12 cellular contexts compared by ENCODE assay signal in genomic region chr22:37302617-37303555, GRCh38. TPM values are rescaled to one million over a fixed set of nuclear protein-coding genes. Genes with fewer than 3 reads are reported as not detected.
DNase-seq lines count a peak whose midpoint lies in the region; ATAC-seq, FAIRE-seq and TF ChIP-seq lines count a peak whose summit lies in the region.
"Had no signal": no experiment of that assay in that cellular context is flagged by ENCODE, and none has a peak within 500 bp of the region (broad histone marks: within the 10 kb centered on the region; RNA-seq: fewer than 3 reads in every experiment).

No MANE protein-coding gene starts in this region.

- H3K4me1 Mint-ChIP-seq in CD4-positive, alpha-beta memory T cell, result peaks cover 61 to 96% (median 78%) of the 10 kb centered on the region in 4 donors
- peaks cover 97% of the 10 kb centered on the region for H3K4me1 Mint-ChIP-seq in activated CD4-positive, alpha-beta memory T cell treated with anti-CD3 and anti-CD28 coated beads, Interleukin-2, amount 10 ng/mL, durations not matched to agents 7 days and 5 days

- no peaks in the 10 kb centered on the region for H3K9me3 Mint-ChIP-seq in CD4-positive, alpha-beta memory T cell
- no peaks in the 10 kb centered on the region for H3K9me3 Mint-ChIP-seq in activated CD4-positive, alpha-beta memory T cell treated with anti-CD3 and anti-CD28 coated beads, Interleukin-2, amount 10 ng/mL, durations not matched to agents 7 days and 5 days

- TF ChIP-seq CTCF in A549 (IDR thresholded peaks at IDR 0.05) (no peak), fibroblast of lung (conservative IDR thresholded peaks at IDR 0.05 in 1 of 2, IDR thresholded peaks at IDR 0.05 in 1 of 2; ENCODE audit: low read depth in 1 of 2, low read length in 2 of 2) (no peak), PC-9 (conservative IDR thresholded peaks at IDR 0.05) (no peak)

- H3K4me2 ChIP-seq in A549, result peak overlapping the region; percentile 65; the same call in 2 of the 3 replicates
- no peak overlapping the region for H3K4me2 ChIP-seq in fibroblast of lung (ENCODE audit: extremely low read depth, insufficient read depth, low read length)
- H3K4me2 ChIP-seq in PC-9, result no peak overlapping the region

- POLR2A ChIA-PET in A549 (lab: Yijun Ruan, JAX), result no interaction called here
- POLR2A ChIA-PET in CD4-positive, alpha-beta memory T cell (lab: Charles Lee; ENCODE audit: partially characterized antibody), result interaction anchor here (0.7 to 4.6 kb wide), 4 partner anchors 10 to 26 kb away, joined by 3 to 35 read pairs (median 3); no protein-coding TSS in a partner anchor
- POLR2A ChIA-PET in activated CD4-positive, alpha-beta memory T cell treated with anti-CD3 and anti-CD28 coated beads, Interleukin-2, amount 10 ng/mL, durations not matched to agents 7 days and 5 days (lab: Charles Lee), result interaction anchor here (1.2 to 8.2 kb wide), 4 partner anchors 19 to 61 kb away, joined by 3 to 80 read pairs (median 8); partner anchors contain the start of genes CYTH4 and RAC2
- POLR2A ChIA-PET in PC-9 (lab: Charles Lee; ENCODE audit: unreplicated experiment), result no interaction called here

- no peaks in the 10 kb centered on the region for H3K27me3 Mint-ChIP-seq in CD4-positive, alpha-beta memory T cell
- H3K27me3 Mint-ChIP-seq in activated CD4-positive, alpha-beta memory T cell treated with anti-CD3 and anti-CD28 coated beads, Interleukin-2, amount 10 ng/mL, durations not matched to agents 7 days and 5 days, result no peaks in the 10 kb centered on the region

- TF ChIP-seq EP300 in A549 (IDR thresholded peaks at IDR 0.05), result no peak

- no peak overlapping the region for H3K9ac ChIP-seq in fibroblast of lung (ENCODE audit: insufficient read depth, low read length)

- peaks cover 45 to 68% of the 10 kb centered on the region in 2 donors for H3K36me3 Mint-ChIP-seq in CD4-positive, alpha-beta memory T cell
- peaks cover 89% of the 10 kb centered on the region for H3K36me3 Mint-ChIP-seq in activated CD4-positive, alpha-beta memory T cell treated with anti-CD3 and anti-CD28 coated beads, Interleukin-2, amount 10 ng/mL, durations not matched to agents 7 days and 5 days (ENCODE audit: low read depth)

- 95% methylated on average over 27 of the region's 31 CpGs for WGBS in A549 (ENCODE audit: missing lambda C conversion rate)

- H3K27me3 ChIP-seq in CD4-positive, alpha-beta memory T cell (ENCODE audit: insufficient read depth, low read length), result no peaks in the 10 kb centered on the region
- H3K27me3 ChIP-seq in fibroblast of lung (ENCODE audit: control insufficient read depth, insufficient read depth, low read length) (no peaks in the 10 kb centered on the region), PC-9 (ENCODE audit: insufficient read depth, low read depth) (no peaks in the 10 kb centered on the region)

- H3K4me3 Mint-ChIP-seq in CD4-positive, alpha-beta memory T cell, result no peak overlapping the region
- no peak overlapping the region for H3K4me3 Mint-ChIP-seq in activated CD4-positive, alpha-beta memory T cell treated with anti-CD3 and anti-CD28 coated beads, Interleukin-2, amount 10 ng/mL, durations not matched to agents 7 days and 5 days

- CTCF ChIA-PET in A549 (lab: Yijun Ruan, JAX), result interaction anchor here (1.4 to 3.2 kb wide), 3 partner anchors 14 to 155 kb away, joined by 3 to 13 read pairs (median 4); no protein-coding TSS in a partner anchor
- CTCF ChIA-PET in CD4-positive, alpha-beta memory T cell (lab: Charles Lee; ENCODE audit: partially characterized antibody), result interaction anchor here (1.0 to 2.4 kb wide), 2 partner anchors 11 to 41 kb away, joined by 3 to 10 read pairs; no protein-coding TSS in a partner anchor
- CTCF ChIA-PET in activated CD4-positive, alpha-beta memory T cell treated with anti-CD3 and anti-CD28 coated beads, Interleukin-2, amount 10 ng/mL, durations not matched to agents 7 days and 5 days (lab: Charles Lee), result no interaction called here
- CTCF ChIA-PET in PC-9 (lab: Charles Lee), result no interaction called here

- H3K27ac ChIP-seq in A549 (peak overlapping the region; percentile 79 to 93), fibroblast of lung (ENCODE audit: insufficient read depth, low read length) (peak overlapping the region; percentile 50), PC-9 (no peak overlapping the region)
- H3K27ac ChIP-seq in CD4-positive, alpha-beta memory T cell (ENCODE audit: low read depth, low read length), result peak overlapping the region; percentile 45

- no TSS peak for BruUV-seq in PC-9 (replicated peaks; lab: Mats Ljungman, UMichigan)

- no peaks in the 10 kb centered on the region for H3K79me2 ChIP-seq in fibroblast of lung (ENCODE audit: control insufficient read depth, insufficient read depth, low read length)
- H3K79me2 ChIP-seq in PC-9 (ENCODE audit: low read depth), result no peaks in the 10 kb centered on the region

- no peak for DNase-seq in A549 (ENCODE audit: low read depth in 1 of 2, low spot score in 1 of 2)
- DNase-seq in CD4-positive, alpha-beta memory T cell, result no peak
- DNase-seq in activated CD4-positive, alpha-beta memory T cell treated with anti-CD3 and anti-CD28 coated beads, Interleukin-2, amount 10 ng/mL, durations not matched to agents 7 days and 5 days, result no peak
- DNase-seq in fibroblast of lung (ENCODE audit: low read depth in 2 of 2), result peak in 1 of 2 donors; percentile 41
- DNase-seq in cerebellar nuclear complex (lab: John Stamatoyannopoulos, UW), result no peak
- no peak for DNase-seq in PC-9
- no peak for DNase-seq in KBM-7
- DNase-seq: NCI-H2171 treated with DMSO at 0.1 percent for 48 hours had no signal

- peak overlapping the region; percentile 84 to 95 (median 92) for H3K27ac Mint-ChIP-seq in CD4-positive, alpha-beta memory T cell
- H3K27ac Mint-ChIP-seq in activated CD4-positive, alpha-beta memory T cell treated with anti-CD3 and anti-CD28 coated beads, Interleukin-2, amount 10 ng/mL, durations not matched to agents 7 days and 5 days, result peak overlapping the region; percentile 90

- H3K4me1 ChIP-seq in A549 (peaks cover 47% of the 10 kb centered on the region), fibroblast of lung (ENCODE audit: control insufficient read depth, extremely low read depth, insufficient read depth, low read length) (peaks cover 32% of the 10 kb centered on the region), PC-9 (replicated peaks; ENCODE audit: insufficient read depth) (peaks cover 43% of the 10 kb centered on the region)
- H3K4me1 ChIP-seq in CD4-positive, alpha-beta memory T cell (ENCODE audit: insufficient read depth, low read length), result peaks cover 99% of the 10 kb centered on the region

- peaks cover 41% of the 10 kb centered on the region for H3K36me3 ChIP-seq in CD4-positive, alpha-beta memory T cell (ENCODE audit: insufficient read depth, low read length)
- H3K36me3 ChIP-seq in fibroblast of lung (ENCODE audit: control insufficient read depth, insufficient read depth, low read length) (no peaks in the 10 kb centered on the region), PC-9 (ENCODE audit: low read depth) (no peaks in the 10 kb centered on the region)

- no peak for TF ChIP-seq POLR2A in A549 (IDR thresholded peaks at IDR 0.05; ENCODE audit: low read length)

- intact Hi-C loops in CD4-positive, alpha-beta memory T cell (cut with micrococcal nuclease), result no loop called here
- intact Hi-C loops in PC-9 (cut with micrococcal nuclease; ENCODE audit: unreplicated experiment), result no loop called here

- ATAC-seq in A549 (no peak), GM18511 (IDR thresholded peaks at IDR 0.05; ENCODE audit: unreplicated experiment) (no peak)

- peaks cover 30% of the 10 kb centered on the region for H3F3A ChIP-seq in PC-9 (ENCODE audit: insufficient read depth, low read depth)

- in situ Hi-C loops in KBM-7 (cut with MboI; ENCODE audit: low pct_unique_long_range_greater_than_20kb, low sequenced_read_pairs), result no loop called here

- no peaks in the 10 kb centered on the region for H4K20me1 ChIP-seq in fibroblast of lung (ENCODE audit: control insufficient read depth, extremely low read depth, insufficient read depth, low read length)
- no peaks in the 10 kb centered on the region for H4K20me1 ChIP-seq in PC-9 (ENCODE audit: insufficient read depth)

- H3K9me2 ChIP-seq in PC-9 (ENCODE audit: insufficient read depth), result no peaks in the 10 kb centered on the region

- H2AFZ ChIP-seq in fibroblast of lung (ENCODE audit: low read length), result no peak overlapping the region
- no peak overlapping the region for H2AFZ ChIP-seq in PC-9

- H3K4me3 ChIP-seq in A549 (no peak overlapping the region), fibroblast of lung (replicated peaks in 1 of 4; ENCODE audit: control extremely low read depth in 1 of 4, insufficient read depth in 1 of 4, low read depth in 3 of 4, low read length in 4 of 4) (no peak overlapping the region), PC-9 (no peak overlapping the region)
- H3K4me3 ChIP-seq in CD4-positive, alpha-beta memory T cell (ENCODE audit: low read length in 2 of 2), result no peak overlapping the region

- no peaks in the 10 kb centered on the region for H3K9me3 ChIP-seq in A549
- H3K9me3 ChIP-seq in CD4-positive, alpha-beta memory T cell (ENCODE audit: control insufficient read depth in 1 of 2, low read length in 2 of 2), result no peaks in the 10 kb centered on the region
- no peaks in the 10 kb centered on the region for H3K9me3 ChIP-seq in fibroblast of lung (ENCODE audit: control insufficient read depth, insufficient read depth, low read depth, low read length)
- H3K9me3 ChIP-seq in PC-9 (ENCODE audit: insufficient read depth, low read depth), result no peaks in the 10 kb centered on the region

- TF ChIP-seq RAD21 in A549 (conservative IDR thresholded peaks at IDR 0.05 in 1 of 2, IDR thresholded peaks at IDR 0.05 in 1 of 2), result no peak

- FAIRE-seq in A549 (lab: Jason Lieb, UNC), result no peak
- FAIRE-seq: H54 had no signal

RNA-seq across cellular contexts. Expression of gene CYTH4, which starts 20.6 kb away (rescaled TPM):
- polyA plus RNA-seq in A549 (2011; rRNA removed) (0.03 and 0.05 TPM in 2 replicates), A549 (2017; fragmentation: RNase III; extraction: RNeasy Plus Mini Kit Qiagen cat#74134 plus additional on column Dnase treatment) (0.10 to 0.24 TPM (median 0.15 TPM) in 3 replicates), fibroblast of lung (0.12 TPM in 1 of 2 replicates, not detected in the other)
- polyA plus RNA-seq in A549 (2012; cell fraction: cytosol; rRNA removed), result 0.09 and 0.16 TPM in 2 replicates
- polyA plus RNA-seq in A549 (2012; cell fraction: nucleus; rRNA removed), result 0.24 and 0.32 TPM in 2 replicates
- polyA minus RNA-seq in A549 (2011; rRNA and poly(A)+ RNA removed), result 0.04 TPM in 1 of 2 replicates, not detected in the other
- 100 to 1,000 TPM; 169 to 177 TPM for total RNA-seq in CD4-positive, alpha-beta memory T cell
- polyA plus RNA-seq in CD4-positive, alpha-beta memory T cell, result 10 to 100 TPM; 39.4 to 57.0 TPM
- 100 to 1,000 TPM; 114 to 126 TPM for total RNA-seq in activated CD4-positive, alpha-beta memory T cell treated with anti-CD3 and anti-CD28 coated beads, Interleukin-2, amount 10 ng/mL, durations not matched to agents 7 days and 5 days
- total RNA-seq in fibroblast of lung (under 0.01 and 0.26 TPM in 2 replicates), PC-9 (2021) (not detected in 2 replicates)
- polyA plus RNA-seq in fibroblast of lung (2012), result 0.14 TPM in 1 of 2 replicates, not detected in the other
- polyA minus RNA-seq in fibroblast of lung (ENCODE audit: low replicate concordance), result not detected in 2 replicates
- total RNA-seq: chondrocyte had no signal
- polyA plus RNA-seq: BJ had no signal

RNA-seq across cellular contexts. Expression of gene RAC2, which starts 58.8 kb away (rescaled TPM):
- polyA plus RNA-seq in A549 (2011; rRNA removed) (0.12 TPM in 1 of 2 replicates, not detected in the other), A549 (2017; fragmentation: RNase III; extraction: RNeasy Plus Mini Kit Qiagen cat#74134 plus additional on column Dnase treatment) (0.05 to 0.07 TPM (median 0.05 TPM) in 3 replicates), fibroblast of lung (10.5 and 10.9 TPM in 2 replicates)
- 0.12 and 0.16 TPM in 2 replicates for polyA plus RNA-seq in A549 (2012; cell fraction: cytosol; rRNA removed)
- polyA plus RNA-seq in A549 (2012; cell fraction: nucleus; rRNA removed), result 0.17 and 0.22 TPM in 2 replicates
- polyA minus RNA-seq in A549 (2011; rRNA and poly(A)+ RNA removed), result not detected in 2 replicates
- total RNA-seq in CD4-positive, alpha-beta memory T cell, result 100 to 1,000 TPM; 304 to 318 TPM
- polyA plus RNA-seq in CD4-positive, alpha-beta memory T cell, result 100 to 1,000 TPM; 724 to 917 TPM
- 1,000 to 10,000 TPM in 1 of 2 experiments, 100 to 1,000 TPM in 1; 984 to 1,005 TPM for total RNA-seq in activated CD4-positive, alpha-beta memory T cell treated with anti-CD3 and anti-CD28 coated beads, Interleukin-2, amount 10 ng/mL, durations not matched to agents 7 days and 5 days
- total RNA-seq in fibroblast of lung (1.5 and 2.1 TPM in 2 replicates), PC-9 (2021) (79.9 and 90.5 TPM in 2 replicates)
- polyA plus RNA-seq in fibroblast of lung (2012), result 20.8 and 21.7 TPM in 2 replicates
- polyA minus RNA-seq in fibroblast of lung (ENCODE audit: low replicate concordance), result 47.3 and 61.6 TPM in 2 replicates

Comparison
In these comparisons a context has a peak if more than half of its experiments do, and no peak if none do; other contexts are left out.
1. RNA of gene CYTH4, which starts 20.6 kb away (total RNA-seq): 169 to 177 TPM in CD4-positive, alpha-beta memory T cell and 114 to 126 TPM in activated CD4-positive, alpha-beta memory T cell treated with anti-CD3 and anti-CD28 coated beads, Interleukin-2, amount 10 ng/mL, durations not matched to agents 7 days and 5 days; under 0.01 to 0.26 TPM in fibroblast of lung and not detected in PC-9; every median in the first group is over 10 times any median in the second.
2. RNA of gene RAC2, which starts 58.8 kb away (total RNA-seq): 984 to 1,005 TPM in activated CD4-positive, alpha-beta memory T cell treated with anti-CD3 and anti-CD28 coated beads, Interleukin-2, amount 10 ng/mL, durations not matched to agents 7 days and 5 days, 304 to 318 TPM in CD4-positive, alpha-beta memory T cell and 79.9 to 90.5 TPM in PC-9; 1.5 to 2.1 TPM in fibroblast of lung; every median in the first group is over 10 times any median in the second.
3. CTCF ChIA-PET loops: an anchor here in A549 (1.4 to 3.2 kb wide) and CD4-positive, alpha-beta memory T cell (1.0 to 2.4 kb wide); none called in activated CD4-positive, alpha-beta memory T cell treated with anti-CD3 and anti-CD28 coated beads, Interleukin-2, amount 10 ng/mL, durations not matched to agents 7 days and 5 days and PC-9.
4. POLR2A ChIA-PET loops: an anchor here in CD4-positive, alpha-beta memory T cell (0.7 to 4.6 kb wide) and activated CD4-positive, alpha-beta memory T cell treated with anti-CD3 and anti-CD28 coated beads, Interleukin-2, amount 10 ng/mL, durations not matched to agents 7 days and 5 days (1.2 to 8.2 kb wide); none called in A549 and PC-9.